1 cellular context compared by ENCODE assay signal in genomic region chr1:96075704-96076455, GRCh38.
TF ChIP-seq lines count a peak whose summit lies in the region.

No MANE protein-coding gene starts in this region.

TF ChIP-seq in endothelial cell of umbilical vein, 7 proteins besides CTCF, POLR2A, EP300 and RAD21:
- TF ChIP-seq MYC (IDR thresholded peaks at IDR 0.05; ENCODE audit: low read depth, low read length) (no peak), JUN (IDR thresholded peaks at IDR 0.05; ENCODE audit: borderline replicate concordance, insufficient read depth, insufficient read length, low read depth) (no peak), FOS (IDR thresholded peaks at IDR 0.05; ENCODE audit: borderline replicate concordance, insufficient read depth, low read length) (no peak)
